Comparison of ENCODE assay signal across 29 cellular contexts in the genomic region with DNA sequence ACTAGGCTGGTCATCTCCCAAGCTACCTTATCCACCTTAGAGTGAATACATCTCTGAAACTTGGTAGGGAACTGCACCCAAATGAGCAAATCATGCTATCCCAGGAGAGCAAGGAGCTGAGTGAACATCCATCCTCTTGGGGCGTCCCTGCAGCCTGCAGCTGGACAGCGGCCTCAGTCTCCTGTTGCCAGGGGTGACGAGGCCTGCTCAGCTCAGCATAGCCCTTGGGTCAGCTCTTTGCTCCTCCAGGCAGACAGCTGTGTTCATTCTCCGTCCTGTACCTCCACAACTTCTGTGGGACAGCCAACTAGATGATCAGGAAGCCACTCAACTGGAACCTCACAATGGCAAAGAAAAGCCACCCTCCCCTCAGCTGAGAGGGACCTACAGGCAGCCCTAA.
"Had no signal": no experiment of that assay in that cellular context is flagged by ENCODE, and none has a peak within 500 bp of the region (broad histone marks: within the 10 kb centered on the region; RNA-seq: fewer than 3 reads in every experiment).

No MANE protein-coding gene starts in this region.

- ATAC-seq: activated CD4-positive, CD25-positive, alpha-beta regulatory T cell treated with anti-CD3 and anti-CD28 coated beads, Interleukin-2, amount 50 U/mL, for 24 hours; naive thymus-derived CD8-positive, alpha-beta T cell; stimulated activated naive CD8-positive, alpha-beta T cell treated with anti-CD3 and anti-CD28 coated beads, Interleukin-15, Interleukin-2, amounts not matched to agents 100 U/mL and 50 U/mL, for 24 hours had no signal

- H3K9me3 ChIP-seq: breast epithelium, colonic mucosa, esophagus squamous epithelium, neutrophil, prostate gland, spleen, testis, transverse colon had no signal

- FAIRE-seq: endometrium, islet of Langerhans, urothelium cell line had no signal

- H3K27me3 ChIP-seq: breast epithelium, colonic mucosa, esophagus squamous epithelium, neutrophil, spleen, testis, transverse colon had no signal

- H3K4me1 ChIP-seq: breast epithelium, colonic mucosa, prostate gland had no signal

- H3K36me3 ChIP-seq: breast epithelium, colonic mucosa, esophagus squamous epithelium, prostate gland, transverse colon, WERI-Rb-1 had no signal

- DNase-seq: activated CD4-positive, alpha-beta T cell treated with anti-CD3 and anti-CD28 coated beads for 48 hours; activated CD4-positive, alpha-beta T cell treated with anti-CD3 and anti-CD28 coated beads, Interleukin-2, amount 50 U/mL, for 48 hours; activated CD8-positive, alpha-beta memory T cell treated with anti-CD3 and anti-CD28 coated beads for 24 hours; activated effector memory CD4-positive, alpha-beta T cell treated with anti-CD3 and anti-CD28 coated beads, Interleukin-2, amount 50 U/mL, for 16 hours; activated naive CD4-positive, alpha-beta T cell treated with anti-CD3 and anti-CD28 coated beads, Interleukin-2, amount 50 U/mL, for 16 hours; activated T-cell treated with anti-CD3 and anti-CD28 coated beads, Interleukin-2, amount 50 U/mL, for 1 hour; amygdala; colonic mucosa; effector CD8-positive, alpha-beta T cell; esophagus squamous epithelium; foreskin melanocyte; midbrain; retina; spleen; stimulated activated naive CD8-positive, alpha-beta T cell treated with anti-CD3 and anti-CD28 coated beads, Interleukin-15, Interleukin-2, amounts not matched to agents 100 U/mL and 50 U/mL, for 24 hours; SW 1271; T1000; testis; transverse colon had no signal

- H3K4me3 ChIP-seq: breast epithelium, colonic mucosa, esophagus squamous epithelium, prostate gland, spleen, testis, transverse colon had no signal

- H3K27ac ChIP-seq: breast epithelium, colonic mucosa, epithelial cell of prostate, neutrophil, prostate gland, spleen, testis, transverse colon, WERI-Rb-1 had no signal
